Comparison of ENCODE assay signal across 1 cellular context in the genomic region with DNA sequence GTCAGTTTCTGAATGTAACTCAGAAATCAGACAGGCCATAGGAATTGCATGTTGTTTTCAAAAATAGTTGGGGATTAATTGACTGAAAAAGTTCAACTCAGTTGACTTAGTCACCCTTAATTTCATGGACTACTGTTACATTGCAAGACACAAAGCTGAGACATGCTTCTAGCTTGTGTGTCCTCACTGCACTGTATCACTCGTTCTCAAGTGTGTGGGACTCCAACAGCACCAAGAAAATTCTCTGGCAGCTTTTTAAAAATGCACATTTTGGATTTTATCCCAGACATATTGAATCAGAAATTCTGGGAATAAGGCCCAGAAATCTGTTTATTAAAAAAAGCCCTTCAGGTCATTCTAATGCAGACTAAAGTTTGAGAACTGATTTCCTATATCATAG.
TF ChIP-seq lines count a peak whose summit lies in the region.

No MANE protein-coding gene starts in this region.

TF ChIP-seq in SK-N-SH, 30 proteins besides CTCF, POLR2A, EP300 and RAD21 (continued from another document):
- TF ChIP-seq USF2 (IDR thresholded peaks at IDR 0.05; ENCODE audit: borderline replicate concordance, low read depth, low read length): no peak
- TF ChIP-seq ELF1 (IDR thresholded peaks at IDR 0.05): no peak
- no peak for TF ChIP-seq CHD2 (IDR thresholded peaks at IDR 0.05; ENCODE audit: low read length, partially characterized antibody)
- TF ChIP-seq JUND (IDR thresholded peaks at IDR 0.05): no peak
- TF ChIP-seq USF1 (IDR thresholded peaks at IDR 0.05; ENCODE audit: borderline replicate concordance, low read depth): no peak
- no peak for TF ChIP-seq GABPA (IDR thresholded peaks at IDR 0.05; ENCODE audit: low read depth)
- TF ChIP-seq EZH2phosphoT487 (IDR thresholded peaks at IDR 0.05; ENCODE audit: borderline replicate concordance, low read depth): no peak
- TF ChIP-seq ZBTB33 (IDR thresholded peaks at IDR 0.05; ENCODE audit: borderline replicate concordance, low read depth): no peak
